ENCODE assay signal across 24 cellular contexts in the genomic region with DNA sequence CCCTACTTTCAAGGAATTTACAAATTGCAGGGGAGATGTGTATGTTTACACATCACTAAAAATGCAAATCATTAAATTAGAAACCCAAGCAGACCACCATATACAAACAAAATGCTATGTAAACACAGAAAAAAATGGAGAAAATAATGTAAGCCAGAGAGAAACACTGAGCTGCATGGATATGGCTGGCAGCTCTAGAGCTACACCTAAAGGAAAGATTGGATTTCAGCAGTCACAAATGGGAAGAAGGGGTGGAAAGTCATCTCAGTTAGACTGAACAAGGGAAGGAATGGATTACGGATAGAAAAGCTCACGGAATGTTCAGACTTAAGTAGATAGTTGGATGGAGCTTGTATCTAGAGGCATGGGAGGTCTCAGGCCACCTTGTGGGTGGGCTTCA.
DNase-seq lines count a peak whose midpoint lies in the region; ATAC-seq, FAIRE-seq and TF ChIP-seq lines count a peak whose summit lies in the region.
"Had no signal": no experiment of that assay in that cellular context is flagged by ENCODE, and none has a peak within 500 bp of the region (broad histone marks: within the 10 kb centered on the region; RNA-seq: fewer than 3 reads in every experiment).

No MANE protein-coding gene starts in this region.

- H3K36me3 Mint-ChIP-seq in HFFc6 (ENCODE audit: low read depth): no peaks in the 10 kb centered on the region
- H3K36me3 Mint-ChIP-seq: activated naive CD8-positive, alpha-beta T cell; mesothelial cell of epicardium had no signal

- DNase-seq in AG09309 (ENCODE audit: low read depth) (no peak), HFFc6 (no peak), adipocyte (ENCODE audit: low read depth) (peak; percentile 7), left kidney (ENCODE audit: low read depth, low spot score) (peak; percentile 1), erythroblast (lab: John Stamatoyannopoulos, UW) (no peak), pancreas (no peak)
- DNase-seq: ACHN; activated CD4-positive, alpha-beta T cell treated with anti-CD3 and anti-CD28 coated beads, Interleukin-2, amount 50 U/mL, for 4 hours; activated T-cell treated with anti-CD3 and anti-CD28 coated beads, Interleukin-2, amount 50 U/mL, for 1 hour; GDM1; kidney; MG63; NCI-H187; NCI-H510A; nephron progenitor cell; retina; stomach had no signal

- peak; percentile 57 for TF ChIP-seq CTCF in AG09309 (IDR thresholded peaks at IDR 0.05; ENCODE audit: control insufficient read depth, insufficient read depth, low read depth, low read length, missing control alignments)
- peak; percentile 30; the same call in 1 of the 2 replicates for TF ChIP-seq CTCF in HFFc6 (IDR thresholded peaks at IDR 0.05)
- TF ChIP-seq CTCF in pancreas (IDR thresholded peaks at IDR 0.05): no peak

- H3K9ac ChIP-seq in adipocyte (ENCODE audit: low read length): no peak overlapping the region

- H3K27ac ChIP-seq in pancreas: no peak overlapping the region
- H3K27ac ChIP-seq: stomach had no signal

- H3K4me1 Mint-ChIP-seq in HFFc6 (ENCODE audit: low read depth): peaks cover 30% of the 10 kb centered on the region
- H3K4me1 Mint-ChIP-seq: mesothelial cell of epicardium, nephron progenitor cell had no signal

- 51 to 67% methylated on average over 2 of the region's 2 CpGs for WGBS in pancreas, 2 donors

- H3K36me3 ChIP-seq in adipocyte (ENCODE audit: control insufficient read depth, insufficient read depth, low read length, severe bottlenecking) (no peaks in the 10 kb centered on the region), pancreas (no peaks in the 10 kb centered on the region)
- H3K36me3 ChIP-seq: MG63, stomach had no signal

- TF ChIP-seq POLR2A in erythroblast (IDR thresholded peaks at IDR 0.05; ENCODE audit: low read length): no peak

- intact Hi-C loops in pancreas (cut with DNase I): no loop called here

- H3K27me3 ChIP-seq in adipocyte (replicated peaks; ENCODE audit: control insufficient read depth, insufficient read depth, low read length) (peaks cover 7% of the 10 kb centered on the region), pancreas (peaks cover 0 to 6% (median 0%) of the 10 kb centered on the region in 4 donors)
- H3K27me3 ChIP-seq: MG63, stomach had no signal

- H3K27me3 Mint-ChIP-seq in HFFc6 (ENCODE audit: insufficient read depth): peaks cover 1% of the 10 kb centered on the region
- H3K27me3 Mint-ChIP-seq: activated naive CD8-positive, alpha-beta T cell had no signal

- no peak overlapping the region for H3K27ac Mint-ChIP-seq in HFFc6
- H3K27ac Mint-ChIP-seq: activated naive CD8-positive, alpha-beta T cell; mesothelial cell of epicardium; nephron progenitor cell had no signal

- H3K9me3 ChIP-seq in adipocyte (ENCODE audit: control insufficient read depth, low read length) (no peaks in the 10 kb centered on the region), pancreas (no peaks in the 10 kb centered on the region)
- H3K9me3 ChIP-seq: MG63 had no signal

- no peak for ATAC-seq in pancreas
- ATAC-seq in GM21515 (IDR thresholded peaks at IDR 0.05; ENCODE audit: unreplicated experiment): no peak
- ATAC-seq in GM21737 (IDR thresholded peaks at IDR 0.05; ENCODE audit: unreplicated experiment): no peak
- ATAC-seq: Panc1 had no signal

- peaks cover 4% of the 10 kb centered on the region; the same call in 1 of the 2 replicates for H3K9me3 Mint-ChIP-seq in HFFc6

- H3K4me3 ChIP-seq in AG09309 (ENCODE audit: control insufficient read depth, low read depth, low read length) (no peak overlapping the region), adipocyte (ENCODE audit: low read length) (no peak overlapping the region), pancreas (no peak overlapping the region)
- H3K4me3 ChIP-seq: MG63, stomach had no signal

- no peaks in the 10 kb centered on the region for H3K4me1 ChIP-seq in adipocyte (ENCODE audit: control insufficient read depth, insufficient read depth, low read length)
- H3K4me1 ChIP-seq in pancreas: no peaks in the 10 kb centered on the region
- H3K4me1 ChIP-seq: stomach had no signal

- no peak overlapping the region for H3K4me3 Mint-ChIP-seq in HFFc6
- H3K4me3 Mint-ChIP-seq: activated naive CD8-positive, alpha-beta T cell; mesothelial cell of epicardium; nephron progenitor cell had no signal

- FAIRE-seq in pancreas (lab: Jason Lieb, UNC): no peak
- FAIRE-seq: bronchial epithelial cell, GM12891, kidney had no signal

Comparison
In these comparisons a context has a peak if more than half of its experiments do, and no peak if none do; other contexts are left out.
1. DNase-seq: peak in adipocyte (single experiment) and left kidney (single experiment); none in AG09309 (single experiment), HFFc6 (single experiment), erythroblast (0 of 2) and pancreas (0 of 6).
2. CTCF ChIP-seq: peak in AG09309 (single experiment) and HFFc6 (single experiment); none in pancreas (0 of 4).